8 cellular contexts compared by ENCODE assay signal in genomic region chr21:25733859-25734653, GRCh38. TPM values are rescaled to one million over a fixed set of nuclear protein-coding genes. Genes with fewer than 3 reads are reported as not detected.
DNase-seq lines count a peak whose midpoint lies in the region; ATAC-seq and TF ChIP-seq lines count a peak whose summit lies in the region.

No MANE protein-coding gene starts in this region.

- TF ChIP-seq CTCF in RWPE2 (IDR thresholded peaks at IDR 0.05; ENCODE audit: poor library complexity, severe bottlenecking), result no peak
- no peak for TF ChIP-seq CTCF in cardiac fibroblast (IDR thresholded peaks at IDR 0.05; ENCODE audit: low read depth, low read length)
- TF ChIP-seq CTCF in kidney epithelial cell (IDR thresholded peaks at IDR 0.05; ENCODE audit: insufficient read depth, low read length, poor library complexity, severe bottlenecking), result no peak

- H3K4me3 ChIP-seq in RWPE2 (ENCODE audit: severe bottlenecking), result peak overlapping the region; percentile 96
- H3K4me3 ChIP-seq in cardiac fibroblast (replicated peaks in 1 of 2; ENCODE audit: low read depth in 2 of 2, low read length in 2 of 2), result peak overlapping the region; percentile 91
- peak overlapping the region; percentile 75 for H3K4me3 ChIP-seq in kidney epithelial cell (ENCODE audit: low read depth, low read length)

- ATAC-seq in GM18867 (IDR thresholded peaks at IDR 0.05; ENCODE audit: unreplicated experiment) (peak; percentile 7), HG03196 (IDR thresholded peaks at IDR 0.05; ENCODE audit: unreplicated experiment) (peak; percentile 8), RWPE2 (ENCODE audit: low read depth) (peak; percentile 1; the same call in 1 of the 3 replicates)

- H3K36me3 ChIP-seq in RWPE2 (ENCODE audit: low read depth), result peaks cover 24% of the 10 kb centered on the region
- H3K36me3 ChIP-seq in kidney epithelial cell (ENCODE audit: control insufficient read depth, insufficient read depth, low read length), result no peaks in the 10 kb centered on the region

- DNase-seq in AML-193 (lab: John Stamatoyannopoulos, UW) (peak; percentile 3 to 21), RWPE2 (ENCODE audit: low spot score) (no peak), cardiac fibroblast (ENCODE audit: low read depth in 2 of 2) (peak; percentile 28 to 50), kidney epithelial cell (ENCODE audit: low read depth) (no peak), COR-L47 (lab: John Stamatoyannopoulos, UW) (no peak)
- DNase-seq in stimulated activated CD4-positive, alpha-beta T cell treated with anti-CD3 and anti-CD28 coated beads, Interleukin-4, amount 100 ng/mL, for 1 hour, result peak; percentile 46

- no peaks in the 10 kb centered on the region for H3K4me1 ChIP-seq in RWPE2 (ENCODE audit: insufficient read depth, poor library complexity, severe bottlenecking)

- H3K27me3 ChIP-seq in RWPE2 (ENCODE audit: insufficient read depth, poor library complexity, severe bottlenecking) (no peaks in the 10 kb centered on the region), kidney epithelial cell (ENCODE audit: control insufficient read depth, insufficient read depth, low read length) (no peaks in the 10 kb centered on the region)

- no peaks in the 10 kb centered on the region for H3K9me3 ChIP-seq in RWPE2 (ENCODE audit: severe bottlenecking)

- H3K27ac ChIP-seq in RWPE2 (ENCODE audit: poor library complexity, severe bottlenecking), result peak overlapping the region; percentile 90

RNA-seq across cellular contexts. Expression of gene ATP5PF, which starts 0.6 kb away (rescaled TPM):
- 107 and 135 TPM in 2 replicates for total RNA-seq in kidney epithelial cell

RNA-seq across cellular contexts. Expression of gene GABPA, which starts 0.7 kb away (rescaled TPM):
- total RNA-seq in kidney epithelial cell, result 16.1 and 16.6 TPM in 2 replicates

Comparison
In these comparisons a context has a peak if more than half of its experiments do, and no peak if none do; other contexts are left out.
1. DNase-seq: peak in AML-193 (2 of 2), cardiac fibroblast (2 of 2) and stimulated activated CD4-positive, alpha-beta T cell treated with anti-CD3 and anti-CD28 coated beads, Interleukin-4, amount 100 ng/mL, for 1 hour (single experiment); none in RWPE2 (single experiment), kidney epithelial cell (single experiment) and COR-L47 (single experiment).
2. Peak in every context shown above with its lines, with median percentiles within 50 percentile points of each other: ATAC-seq and H3K4me3 ChIP-seq.